In genomic region chr1:16117936-16118335, GRCh38 we compare ENCODE assay signal across 26 cellular contexts. TPM values are rescaled to one million over a fixed set of nuclear protein-coding genes. Genes with fewer than 3 reads are reported as not detected.
"Had no signal": no experiment of that assay in that cellular context is flagged by ENCODE, and none has a peak within 500 bp of the region (broad histone marks: within the 10 kb centered on the region; RNA-seq: fewer than 3 reads in every experiment).

No MANE protein-coding gene starts in this region.

- H3K27ac Mint-ChIP-seq: activated CD4-positive, alpha-beta memory T cell treated with anti-CD3 and anti-CD28 coated beads, Interleukin-2, amount 10 ng/mL, durations not matched to agents 7 days and 5 days; activated CD4-positive, alpha-beta T cell treated with anti-CD3 and anti-CD28 coated beads, Interleukin-2, amount 10 ng/mL, durations not matched to agents 24 days and 14 days; activated naive CD4-positive, alpha-beta T cell treated with anti-CD3 and anti-CD28 coated beads, Interleukin-2, amount 10 ng/mL, durations not matched to agents 7 days and 5 days; activated naive CD8-positive, alpha-beta T cell treated with anti-CD3 and anti-CD28 coated beads, Interleukin-2, amount 10 ng/mL, durations not matched to agents 7 days and 5 days; activated T-cell treated with anti-CD3 and anti-CD28 coated beads, Interleukin-2, amount 50 U/mL, for 24 hours; T-helper 1 cell treated with Interleukin-12 subunit alpha and Interleukin-12 subunit beta and Interleukin-4 antibody, amounts not matched to agents 30 μg/mL and 1 μg/mL, for 36 hours had no signal

- H3K79me2 ChIP-seq: parathyroid adenoma had no signal

- H3K9me3 ChIP-seq: breast epithelium, right atrium auricular region, spleen, testis, transverse colon, uterus had no signal

- H3K4me3 ChIP-seq: breast epithelium, right atrium auricular region, spleen, testis, transverse colon, uterus had no signal

- DNase-seq: activated CD4-positive, alpha-beta memory T cell treated with anti-CD3 and anti-CD28 coated beads, Interleukin-2, amount 10 ng/mL, durations not matched to agents 7 days and 5 days; activated CD4-positive, alpha-beta T cell treated with anti-CD3 and anti-CD28 coated beads, Interleukin-2, amount 10 ng/mL, durations not matched to agents 24 days and 14 days; activated CD4-positive, CD25-positive, alpha-beta regulatory T cell treated with anti-CD3 and anti-CD28 coated beads, Interleukin-2, amount 50 U/mL, for 72 hours; activated CD8-positive, alpha-beta memory T cell treated with anti-CD3 and anti-CD28 coated beads, Interleukin-2, amount 50 U/mL, for 48 hours; activated gamma-delta T cell; activated naive CD4-positive, alpha-beta T cell treated with anti-CD3 and anti-CD28 coated beads, Interleukin-2, amount 10 ng/mL, durations not matched to agents 7 days and 5 days; activated naive CD8-positive, alpha-beta T cell treated with anti-CD3 and anti-CD28 coated beads, Interleukin-2, amount 10 ng/mL, durations not matched to agents 7 days and 5 days; activated T-cell treated with anti-CD3 and anti-CD28 coated beads, Interleukin-2, amount 50 U/mL, for 24 hours; central memory CD4-positive, alpha-beta T cell; head of caudate nucleus; hippocampal formation; left colon; naive thymus-derived CD8-positive, alpha-beta T cell; spleen; stimulated activated naive CD4-positive, alpha-beta T cell treated with Interleukin-2 at 50 U/mL for 16 hours; T-helper 9 cell; testis; transverse colon; uterus had no signal

- H3K9me3 Mint-ChIP-seq: activated CD4-positive, alpha-beta memory T cell treated with anti-CD3 and anti-CD28 coated beads, Interleukin-2, amount 10 ng/mL, durations not matched to agents 7 days and 5 days; activated CD4-positive, alpha-beta T cell treated with anti-CD3 and anti-CD28 coated beads, Interleukin-2, amount 10 ng/mL, durations not matched to agents 24 days and 14 days; activated naive CD4-positive, alpha-beta T cell treated with anti-CD3 and anti-CD28 coated beads, Interleukin-2, amount 10 ng/mL, durations not matched to agents 7 days and 5 days; activated naive CD8-positive, alpha-beta T cell treated with anti-CD3 and anti-CD28 coated beads, Interleukin-2, amount 10 ng/mL, durations not matched to agents 7 days and 5 days; activated T-cell treated with anti-CD3 and anti-CD28 coated beads, Interleukin-2, amount 50 U/mL, for 24 hours; naive thymus-derived CD8-positive, alpha-beta T cell; T-helper 1 cell treated with Interleukin-12 subunit alpha and Interleukin-12 subunit beta and Interleukin-4 antibody, amounts not matched to agents 30 μg/mL and 1 μg/mL, for 36 hours had no signal

- H3K27ac ChIP-seq: breast epithelium, parathyroid adenoma, right atrium auricular region, spleen, testis, transverse colon, uterus, VCaP had no signal

- H3K4me1 ChIP-seq: breast epithelium, parathyroid adenoma, transverse colon had no signal

- H3K36me3 Mint-ChIP-seq: activated naive CD4-positive, alpha-beta T cell treated with anti-CD3 and anti-CD28 coated beads, Interleukin-2, amount 10 ng/mL, durations not matched to agents 7 days and 5 days; activated naive CD8-positive, alpha-beta T cell treated with anti-CD3 and anti-CD28 coated beads, Interleukin-2, amount 10 ng/mL, durations not matched to agents 7 days and 5 days; naive thymus-derived CD8-positive, alpha-beta T cell had no signal

- H3K27me3 ChIP-seq: breast epithelium, right atrium auricular region, testis, transverse colon, uterus had no signal

- H3K36me3 ChIP-seq: breast epithelium, right atrium auricular region, spleen, transverse colon, uterus had no signal

- H3K27me3 Mint-ChIP-seq: activated CD4-positive, alpha-beta memory T cell treated with anti-CD3 and anti-CD28 coated beads, Interleukin-2, amount 10 ng/mL, durations not matched to agents 7 days and 5 days; activated CD4-positive, alpha-beta T cell treated with anti-CD3 and anti-CD28 coated beads, Interleukin-2, amount 10 ng/mL, durations not matched to agents 24 days and 14 days; activated naive CD8-positive, alpha-beta T cell treated with anti-CD3 and anti-CD28 coated beads, Interleukin-2, amount 10 ng/mL, durations not matched to agents 7 days and 5 days; activated T-cell treated with anti-CD3 and anti-CD28 coated beads, Interleukin-2, amount 50 U/mL, for 24 hours had no signal

- H3K4me3 Mint-ChIP-seq: activated CD4-positive, alpha-beta memory T cell treated with anti-CD3 and anti-CD28 coated beads, Interleukin-2, amount 10 ng/mL, durations not matched to agents 7 days and 5 days; activated CD4-positive, alpha-beta T cell treated with anti-CD3 and anti-CD28 coated beads, Interleukin-2, amount 10 ng/mL, durations not matched to agents 24 days and 14 days; activated naive CD4-positive, alpha-beta T cell treated with anti-CD3 and anti-CD28 coated beads, Interleukin-2, amount 10 ng/mL, durations not matched to agents 7 days and 5 days; activated naive CD8-positive, alpha-beta T cell treated with anti-CD3 and anti-CD28 coated beads, Interleukin-2, amount 10 ng/mL, durations not matched to agents 7 days and 5 days; activated T-cell treated with anti-CD3 and anti-CD28 coated beads, Interleukin-2, amount 50 U/mL, for 24 hours; naive thymus-derived CD8-positive, alpha-beta T cell; T-helper 1 cell treated with Interleukin-12 subunit alpha and Interleukin-12 subunit beta and Interleukin-4 antibody, amounts not matched to agents 30 μg/mL and 1 μg/mL, for 36 hours had no signal

- H3K9ac ChIP-seq: parathyroid adenoma had no signal

- ATAC-seq: esophagus mucosa; left colon; naive thymus-derived CD8-positive, alpha-beta T cell had no signal

- H2AFZ ChIP-seq: parathyroid adenoma had no signal

- H3K4me1 Mint-ChIP-seq: activated naive CD4-positive, alpha-beta T cell treated with anti-CD3 and anti-CD28 coated beads, Interleukin-2, amount 10 ng/mL, durations not matched to agents 7 days and 5 days had no signal

RNA-seq across cellular contexts. Expression of gene EPHA2, which starts 37.9 kb away (rescaled TPM):
- total RNA-seq: activated CD4-positive, alpha-beta memory T cell treated with anti-CD3 and anti-CD28 coated beads, Interleukin-2, amount 10 ng/mL, durations not matched to agents 7 days and 5 days; activated CD4-positive, alpha-beta T cell treated with anti-CD3 and anti-CD28 coated beads, Interleukin-2, amount 10 ng/mL, durations not matched to agents 24 days and 14 days; activated naive CD8-positive, alpha-beta T cell treated with anti-CD3 and anti-CD28 coated beads, Interleukin-2, amount 10 ng/mL, durations not matched to agents 7 days and 5 days; naive thymus-derived CD8-positive, alpha-beta T cell had no signal
- polyA plus RNA-seq: naive thymus-derived CD8-positive, alpha-beta T cell had no signal

RNA-seq across cellular contexts. Expression of gene FAM131C, which starts 44.5 kb away (rescaled TPM):
- total RNA-seq: breast epithelium; left colon; liver; naive thymus-derived CD8-positive, alpha-beta T cell had no signal
- polyA plus RNA-seq: naive thymus-derived CD8-positive, alpha-beta T cell had no signal
